In the genomic region with DNA sequence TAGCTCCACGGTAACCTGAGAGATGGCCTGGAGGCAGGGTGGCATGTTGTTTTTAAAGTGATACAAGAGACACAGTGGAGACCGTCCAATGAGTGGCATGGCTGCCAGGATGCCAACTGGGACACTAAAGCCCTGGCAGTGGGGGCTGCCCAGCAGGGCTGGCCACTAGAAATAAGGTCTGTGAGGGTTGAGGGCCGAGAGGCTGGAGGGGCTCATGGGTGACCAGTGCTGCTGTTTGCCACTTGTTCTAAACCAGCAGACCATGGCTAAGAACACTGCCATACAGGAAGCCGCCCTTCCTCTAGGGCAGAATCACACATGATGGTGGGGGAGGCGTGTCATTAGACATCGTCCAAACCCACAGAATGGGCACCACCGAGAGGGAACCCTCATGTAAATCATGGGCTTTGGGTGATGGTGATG, we compare ENCODE assay signal across 12 cellular contexts.
DNase-seq lines count a peak whose midpoint lies in the region; ATAC-seq and TF ChIP-seq lines count a peak whose summit lies in the region.
"Had no signal": no experiment of that assay in that cellular context is flagged by ENCODE, and none has a peak within 500 bp of the region (broad histone marks: within the 10 kb centered on the region; RNA-seq: fewer than 3 reads in every experiment).

No MANE protein-coding gene starts in this region.

- no peak for TF ChIP-seq POLR2A in Peyer's patch (IDR thresholded peaks at IDR 0.05)

- peak in 2 of 3 donors; percentile 81 to 85 for DNase-seq in Peyer's patch
- DNase-seq in trophoblast cell, result no peak
- no peak for DNase-seq in GM19238 (ENCODE audit: insufficient read length, low spot score)
- DNase-seq in SHP77 treated with DMSO at 0.1 percent for 48 hours (lab: John Stamatoyannopoulos, UW), result no peak
- DNase-seq in mammary epithelial cell, result no peak
- DNase-seq in T-helper 1 cell, result no peak
- DNase-seq: dermis blood vessel endothelial cell, NCI-H1930 had no signal

- H3K9me3 ChIP-seq in Peyer's patch (no peaks in the 10 kb centered on the region), trophoblast cell (ENCODE audit: insufficient read depth, low read depth, low read length) (peaks cover 1% of the 10 kb centered on the region), mammary epithelial cell (replicated peaks; ENCODE audit: insufficient read depth, low read length) (no peaks in the 10 kb centered on the region)
- H3K9me3 ChIP-seq: tibial nerve had no signal

- peak overlapping the region; percentile 57 for H2BK120ac ChIP-seq in trophoblast cell (ENCODE audit: insufficient read depth, low read length, poor library complexity)

- peak overlapping the region; percentile 10 for H2BK5ac ChIP-seq in trophoblast cell (ENCODE audit: low read depth, low read length, poor library complexity)

- no peaks in the 10 kb centered on the region for H3K27me3 ChIP-seq in Peyer's patch
- no peaks in the 10 kb centered on the region for H3K27me3 ChIP-seq in trophoblast cell (ENCODE audit: insufficient read depth, low read length)
- no peaks in the 10 kb centered on the region for H3K27me3 ChIP-seq in mammary epithelial cell (ENCODE audit: insufficient read depth, low read length)
- H3K27me3 ChIP-seq: tibial nerve had no signal

- no peak overlapping the region for H4K12ac ChIP-seq in trophoblast cell (ENCODE audit: low read depth, low read length)

- H3K14ac ChIP-seq in trophoblast cell (ENCODE audit: low read length), result peak overlapping the region; percentile 1

- no peak overlapping the region for H3K23ac ChIP-seq in trophoblast cell (ENCODE audit: low read length)

- intact Hi-C loops in mammary epithelial cell (cut with micrococcal nuclease), result no loop called here

- H3K4ac ChIP-seq in trophoblast cell (ENCODE audit: low read depth, low read length), result no peak overlapping the region

- H4K8ac ChIP-seq in trophoblast cell (ENCODE audit: low read depth, low read length), result no peak overlapping the region

- peak overlapping the region; percentile 59 for H2BK12ac ChIP-seq in trophoblast cell (ENCODE audit: low read length)

- in situ Hi-C loops in mammary epithelial cell (cut with MboI; ENCODE audit: low sequenced_read_pairs in 2 of 2), result no loop called here

- no peak overlapping the region for H2AFZ ChIP-seq in trophoblast cell (ENCODE audit: insufficient read depth, low read length, poor library complexity)
- H2AFZ ChIP-seq in mammary epithelial cell (ENCODE audit: low read depth, low read length), result no peak overlapping the region

- H3K9ac ChIP-seq in trophoblast cell (ENCODE audit: low read length), result no peak overlapping the region
- H3K9ac ChIP-seq in mammary epithelial cell (ENCODE audit: insufficient read depth, low read length), result no peak overlapping the region

- H3K27ac ChIP-seq in Peyer's patch (peak overlapping the region in 1 of 4 donors; percentile 60), trophoblast cell (ENCODE audit: low read depth, low read length) (peak overlapping the region; percentile 30), mammary epithelial cell (ENCODE audit: insufficient read depth, low read depth, low read length) (no peak overlapping the region)
- H3K27ac ChIP-seq: tibial nerve had no signal

- no peak for TF ChIP-seq CTCF in Peyer's patch (IDR thresholded peaks at IDR 0.05)
- TF ChIP-seq CTCF in mammary epithelial cell (conservative IDR thresholded peaks at IDR 0.05 in 1 of 2, IDR thresholded peaks at IDR 0.05 in 1 of 2; ENCODE audit: extremely low read depth in 1 of 2, insufficient read depth in 1 of 2, low read depth in 1 of 2, low read length in 2 of 2), result no peak

- H3K79me2 ChIP-seq in trophoblast cell (ENCODE audit: control insufficient read depth, insufficient read depth, low read length, poor library complexity) (no peaks in the 10 kb centered on the region), mammary epithelial cell (ENCODE audit: insufficient read depth, low read length) (no peaks in the 10 kb centered on the region)

- no peaks in the 10 kb centered on the region for H3K4me1 ChIP-seq in Peyer's patch
- peaks cover 9 to 10% of the 10 kb centered on the region in 2 experiments for H3K4me1 ChIP-seq in trophoblast cell (ENCODE audit: control insufficient read depth in 1 of 2, insufficient read depth in 2 of 2, low read length in 2 of 2)
- peaks cover 4% of the 10 kb centered on the region for H3K4me1 ChIP-seq in mammary epithelial cell (ENCODE audit: insufficient read depth, low read length)
- H3K4me1 ChIP-seq: tibial nerve had no signal

- BruUV-seq in mammary epithelial cell (replicated peaks; lab: Mats Ljungman, UMichigan), result no TSS peak

- dilution Hi-C loops in mammary epithelial cell (cut with HindIII; ENCODE audit: low sequenced_read_pairs), result no loop called here

- peak overlapping the region; percentile 39 for H3K18ac ChIP-seq in trophoblast cell (ENCODE audit: low read length)

- peaks cover 2% of the 10 kb centered on the region for H3K79me1 ChIP-seq in trophoblast cell (ENCODE audit: low read length)

- CTCF ChIA-PET in mammary epithelial cell (lab: Charles Lee; ENCODE audit: low non-redundant PET), result no interaction called here

- peak overlapping the region; percentile 66 for H2AK5ac ChIP-seq in trophoblast cell (ENCODE audit: low read length)

- H3K36me3 ChIP-seq in Peyer's patch (no peaks in the 10 kb centered on the region), trophoblast cell (ENCODE audit: control insufficient read depth in 1 of 2, insufficient read depth in 2 of 2, low read length in 2 of 2) (no peaks in the 10 kb centered on the region), mammary epithelial cell (ENCODE audit: insufficient read depth, low read length) (no peaks in the 10 kb centered on the region)
- H3K36me3 ChIP-seq: tibial nerve had no signal

- ATAC-seq in GM18870 (IDR thresholded peaks at IDR 0.05; ENCODE audit: unreplicated experiment), result peak; percentile 42
- ATAC-seq in HG02623 (IDR thresholded peaks at IDR 0.05; ENCODE audit: unreplicated experiment), result peak; percentile 48
- ATAC-seq: HepG2 had no signal

- peak overlapping the region; percentile 21 for H4K91ac ChIP-seq in trophoblast cell (ENCODE audit: low read depth, low read length)

- H4K20me1 ChIP-seq in mammary epithelial cell (ENCODE audit: insufficient read depth, low read length), result no peaks in the 10 kb centered on the region

- no CpG with 5 or more reads among the region's 7 CpGs for WGBS in trophoblast cell (ENCODE audit: extremely low coverage, insufficient coverage, insufficient read length)
- 78% methylated on average over 7 of the region's 7 CpGs for WGBS in mammary epithelial cell (ENCODE audit: low coverage, missing lambda C conversion rate)

- H3K4me2 ChIP-seq in trophoblast cell (ENCODE audit: low read length) (no peak overlapping the region), mammary epithelial cell (ENCODE audit: insufficient read depth, low read depth, low read length) (no peak overlapping the region)

- H3K4me3 ChIP-seq in Peyer's patch (no peak overlapping the region), trophoblast cell (ENCODE audit: low read depth, low read length) (peak overlapping the region; percentile 11), mammary epithelial cell (replicated peaks in 1 of 3; ENCODE audit: insufficient read depth in 1 of 3, low read depth in 2 of 3, low read length in 3 of 3) (no peak overlapping the region)
- H3K4me3 ChIP-seq: tibial nerve had no signal

Comparison
In these comparisons a context has a peak if more than half of its experiments do, and no peak if none do; other contexts are left out.
1. DNase-seq: peak in Peyer's patch (2 of 3); none in trophoblast cell (0 of 2), GM19238 (single experiment), SHP77 treated with DMSO at 0.1 percent for 48 hours (single experiment), mammary epithelial cell (single experiment) and T-helper 1 cell (0 of 5).